Comparison of ENCODE assay signal across 8 cellular contexts in genomic region chr4:3762264-3762663, GRCh38. TPM values are rescaled to one million over a fixed set of nuclear protein-coding genes. Genes with fewer than 3 reads are reported as not detected.
"Had no signal": no experiment of that assay in that cellular context is flagged by ENCODE, and none has a peak within 500 bp of the region (broad histone marks: within the 10 kb centered on the region; RNA-seq: fewer than 3 reads in every experiment).

No MANE protein-coding gene starts in this region.

- H3K4me1 ChIP-seq: HAP-1 had no signal

- H3K9me3 ChIP-seq: HAP-1 had no signal

- DNase-seq: H7, HFFc6, KBM-7 had no signal

- H3K4me3 ChIP-seq: GM23338, HAP-1 had no signal

- H3K4me2 ChIP-seq: GM23338 had no signal

- ATAC-seq: GM23338, HCT116 had no signal

- H3K27ac ChIP-seq: HL-60 had no signal

- H3K36me3 ChIP-seq: HAP-1 had no signal

- H2AFZ ChIP-seq: GM23338 had no signal

RNA-seq across cellular contexts. Expression of gene ADRA2C, which starts 3.9 kb away (rescaled TPM):
- polyA plus RNA-seq: IgD-negative memory B cell had no signal
